Comparison of ENCODE assay signal across 10 cellular contexts in genomic region chr10:89888647-89889046, GRCh38.
DNase-seq lines count a peak whose midpoint lies in the region; ATAC-seq and TF ChIP-seq lines count a peak whose summit lies in the region.
"Had no signal": no experiment of that assay in that cellular context is flagged by ENCODE, and none has a peak within 500 bp of the region (broad histone marks: within the 10 kb centered on the region; RNA-seq: fewer than 3 reads in every experiment).

No MANE protein-coding gene starts in this region.

- no peaks in the 10 kb centered on the region for H3K9me3 Mint-ChIP-seq in activated B cell treated with CpG ODN at 0.5 μM for 24 hours

- ATAC-seq in GM19468 (IDR thresholded peaks at IDR 0.05; ENCODE audit: extremely low read depth, unreplicated experiment) (peak; percentile 70), HG03139 (IDR thresholded peaks at IDR 0.05; ENCODE audit: unreplicated experiment) (peak; percentile 84), activated B cell treated with CpG ODN at 0.5 μM for 24 hours (ENCODE audit: low read depth) (peak; percentile 58)

- H3K36me3 Mint-ChIP-seq in activated B cell treated with CpG ODN at 0.5 μM for 24 hours (ENCODE audit: low read depth): no peaks in the 10 kb centered on the region

- no peaks in the 10 kb centered on the region for H3K36me3 ChIP-seq in GM06990 (ENCODE audit: control insufficient read depth, insufficient read depth, low read length)

- peak overlapping the region; percentile 98 for H3K27ac Mint-ChIP-seq in activated B cell treated with CpG ODN at 0.5 μM for 24 hours

- CTCF ChIA-PET in activated B cell treated with CpG ODN at 0.5 μM for 24 hours (lab: Charles Lee): no interaction called here

- POLR2A ChIA-PET in activated B cell treated with CpG ODN at 0.5 μM for 24 hours (lab: Charles Lee): interaction anchor here (0.6 to 1.9 kb wide), 8 partner anchors 16 to 188 kb away, joined by 3 to 6 read pairs (median 4); no protein-coding TSS in a partner anchor

- intact Hi-C loops in activated B cell treated with CpG ODN at 0.5 μM for 24 hours (cut with micrococcal nuclease): loop anchor here (1.0 to 10.0 kb wide), 7 partner anchors 26 to 1909 kb away; partner anchors contain the start of genes PANK1 and TNKS2

- peaks cover 54% of the 10 kb centered on the region for H3K4me1 Mint-ChIP-seq in activated B cell treated with CpG ODN at 0.5 μM for 24 hours

- TF ChIP-seq CTCF in GM06990 (IDR thresholded peaks at IDR 0.05; ENCODE audit: insufficient read depth, low read length, poor library complexity, severe bottlenecking) (no peak), activated B cell treated with CpG ODN at 0.5 μM for 24 hours (IDR thresholded peaks at IDR 0.05) (no peak)

- H3K4me3 ChIP-seq in GM06990 (replicated peaks; ENCODE audit: low read depth, low read length): no peak overlapping the region

- H3K27me3 Mint-ChIP-seq in activated B cell treated with CpG ODN at 0.5 μM for 24 hours: peaks cover 3% of the 10 kb centered on the region

- DNase-seq in GM06990 (ENCODE audit: extremely low read depth, insufficient read length) (peak; percentile 36), activated B cell treated with CpG ODN at 0.5 μM for 24 hours (no peak), ecto neural progenitor cell (ENCODE audit: low spot score) (no peak), GM03348 (ENCODE audit: low spot score) (no peak), NCI-H748 treated with DMSO at 0.1 percent for 48 hours (lab: John Stamatoyannopoulos, UW) (no peak), DMS79 (lab: John Stamatoyannopoulos, UW) (no peak)
- DNase-seq: AML-193, NCI-H2171 had no signal

- no peaks in the 10 kb centered on the region for H3K27me3 ChIP-seq in GM06990 (replicated peaks; ENCODE audit: control insufficient read depth, insufficient read depth, low read length)

- H3K4me3 Mint-ChIP-seq in activated B cell treated with CpG ODN at 0.5 μM for 24 hours: peak overlapping the region; percentile 44
